Comparison of ENCODE assay signal across 8 cellular contexts in the genomic region with DNA sequence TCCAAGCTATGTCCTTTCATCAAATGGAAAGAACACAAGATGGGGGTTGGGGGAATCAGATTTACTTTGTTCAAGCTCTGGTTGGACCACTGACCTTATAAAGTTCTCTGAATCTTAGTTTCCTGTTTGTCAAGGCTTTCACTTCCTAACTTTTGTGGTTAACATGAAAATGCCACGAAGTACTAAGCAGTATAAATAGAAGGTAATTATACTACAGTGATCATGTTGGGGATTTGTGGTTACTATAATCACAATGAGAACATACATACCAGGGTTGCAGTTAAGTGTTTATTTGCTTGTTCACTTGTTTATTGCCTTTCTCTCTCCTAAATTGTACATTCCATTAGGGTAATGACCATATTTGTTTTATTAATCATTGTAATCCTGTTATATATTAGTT. TPM values are rescaled to one million over a fixed set of nuclear protein-coding genes. Genes with fewer than 3 reads are reported as not detected.
DNase-seq lines count a peak whose midpoint lies in the region; ATAC-seq and TF ChIP-seq lines count a peak whose summit lies in the region.

No MANE protein-coding gene starts in this region.

- H3K4me1 ChIP-seq in effector memory CD4-positive, alpha-beta T cell (ENCODE audit: control insufficient read depth, insufficient read depth, low read length, poor library complexity, severe bottlenecking), result no peaks in the 10 kb centered on the region

- no peaks in the 10 kb centered on the region for H3K27me3 ChIP-seq in effector memory CD4-positive, alpha-beta T cell (replicated peaks; ENCODE audit: control insufficient read depth, insufficient read depth, low read length, poor library complexity, severe bottlenecking)

- H3K27ac ChIP-seq in effector memory CD4-positive, alpha-beta T cell (ENCODE audit: insufficient read depth, low read length, poor library complexity, severe bottlenecking), result no peak overlapping the region

- intact Hi-C loops in MCF 10A (cut with micrococcal nuclease), result no loop called here

- H3K4me3 Mint-ChIP-seq in activated naive CD8-positive, alpha-beta T cell, result peak overlapping the region; percentile 53
- H3K4me3 Mint-ChIP-seq in stimulated activated memory B cell treated with anti-CD40 and anti-IgM and Interleukin-4, amounts not matched to agents 10 μg/mL and 1 μg/mL and 100 μg/mL, for 72 hours, result peak overlapping the region; percentile 36
- H3K4me3 Mint-ChIP-seq in MCF 10A (ENCODE audit: unreplicated experiment), result no peak overlapping the region

- CTCF ChIA-PET in MCF 10A (lab: Yijun Ruan, JAX), result no interaction called here

- H3K4me1 Mint-ChIP-seq in activated naive CD8-positive, alpha-beta T cell (ENCODE audit: low read depth), result peaks cover 25% of the 10 kb centered on the region
- H3K4me1 Mint-ChIP-seq in stimulated activated memory B cell treated with anti-CD40 and anti-IgM and Interleukin-4, amounts not matched to agents 10 μg/mL and 1 μg/mL and 100 μg/mL, for 72 hours, result peaks cover 29% of the 10 kb centered on the region
- H3K4me1 Mint-ChIP-seq in MCF 10A (ENCODE audit: insufficient read depth, unreplicated experiment), result peaks cover 9% of the 10 kb centered on the region

- H3K36me3 Mint-ChIP-seq in activated naive CD8-positive, alpha-beta T cell, result peaks cover 2% of the 10 kb centered on the region
- no peaks in the 10 kb centered on the region for H3K36me3 Mint-ChIP-seq in stimulated activated memory B cell treated with anti-CD40 and anti-IgM and Interleukin-4, amounts not matched to agents 10 μg/mL and 1 μg/mL and 100 μg/mL, for 72 hours
- no peaks in the 10 kb centered on the region for H3K36me3 Mint-ChIP-seq in MCF 10A (ENCODE audit: insufficient read depth, unreplicated experiment)

- no peaks in the 10 kb centered on the region for H3K9me3 ChIP-seq in effector memory CD4-positive, alpha-beta T cell (ENCODE audit: control insufficient read depth, low read length)

- no peaks in the 10 kb centered on the region for H3K27me3 Mint-ChIP-seq in activated naive CD8-positive, alpha-beta T cell
- H3K27me3 Mint-ChIP-seq in stimulated activated memory B cell treated with anti-CD40 and anti-IgM and Interleukin-4, amounts not matched to agents 10 μg/mL and 1 μg/mL and 100 μg/mL, for 72 hours, result no peaks in the 10 kb centered on the region
- H3K27me3 Mint-ChIP-seq in MCF 10A (ENCODE audit: insufficient read depth, unreplicated experiment), result no peaks in the 10 kb centered on the region

- H3K36me3 ChIP-seq in effector memory CD4-positive, alpha-beta T cell (ENCODE audit: control insufficient read depth, insufficient read depth, low read length), result no peaks in the 10 kb centered on the region

- DNase-seq in A172 (ENCODE audit: low spot score), result peak; percentile 32
- DNase-seq in effector memory CD4-positive, alpha-beta T cell, result no peak
- no peak for DNase-seq in NCI-H82 treated with DMSO at 0.1 percent for 48 hours (lab: John Stamatoyannopoulos, UW; ENCODE audit: unreplicated experiment)
- no peak for DNase-seq in MCF 10A (ENCODE audit: unreplicated experiment)

- POLR2A ChIA-PET in MCF 10A (lab: Yijun Ruan, JAX), result no interaction called here

- peak overlapping the region; percentile 73 for H3K27ac Mint-ChIP-seq in activated naive CD8-positive, alpha-beta T cell
- H3K27ac Mint-ChIP-seq in stimulated activated memory B cell treated with anti-CD40 and anti-IgM and Interleukin-4, amounts not matched to agents 10 μg/mL and 1 μg/mL and 100 μg/mL, for 72 hours, result peak overlapping the region; percentile 59
- H3K27ac Mint-ChIP-seq in MCF 10A (ENCODE audit: low read depth, unreplicated experiment), result no peak overlapping the region

- no peak for TF ChIP-seq CTCF in MCF 10A (IDR thresholded peaks at IDR 0.05; ENCODE audit: unreplicated experiment)

- no peaks in the 10 kb centered on the region for H3K9me3 Mint-ChIP-seq in activated naive CD8-positive, alpha-beta T cell (ENCODE audit: low read depth)
- peaks cover 3% of the 10 kb centered on the region for H3K9me3 Mint-ChIP-seq in stimulated activated memory B cell treated with anti-CD40 and anti-IgM and Interleukin-4, amounts not matched to agents 10 μg/mL and 1 μg/mL and 100 μg/mL, for 72 hours
- H3K9me3 Mint-ChIP-seq in MCF 10A (ENCODE audit: unreplicated experiment), result no peaks in the 10 kb centered on the region

- BruUV-seq in MCF 10A (replicated peaks; lab: Mats Ljungman, UMichigan), result no TSS peak

- no peak overlapping the region for H3K4me3 ChIP-seq in effector memory CD4-positive, alpha-beta T cell (ENCODE audit: insufficient read depth, low read depth, low read length, poor library complexity, severe bottlenecking)

- ATAC-seq in GM19438 (IDR thresholded peaks at IDR 0.05; ENCODE audit: low read depth, unreplicated experiment) (peak; percentile 67), HG03378 (IDR thresholded peaks at IDR 0.05; ENCODE audit: unreplicated experiment) (peak; percentile 95)
- peak; percentile 92 for ATAC-seq in stimulated activated memory B cell treated with anti-CD40 and anti-IgM and Interleukin-4, amounts not matched to agents 10 μg/mL and 1 μg/mL and 100 μg/mL, for 72 hours

RNA-seq across cellular contexts. Expression of gene SPRY1, which starts 53.2 kb away (rescaled TPM):
- total RNA-seq in A172 (2014; rRNA removed; shearing (Covaris generic)), result 0.05 TPM in 1 of 2 replicates, not detected in the other
- 4.3 and 5.6 TPM in 2 replicates for total RNA-seq in MCF 10A (2022)
